In genomic region chrX:115029869-115030564, GRCh38 we compare ENCODE assay signal across 17 cellular contexts. TPM values are rescaled to one million over a fixed set of nuclear protein-coding genes. Genes with fewer than 3 reads are reported as not detected.
DNase-seq lines count a peak whose midpoint lies in the region; ATAC-seq, FAIRE-seq and TF ChIP-seq lines count a peak whose summit lies in the region.
"Had no signal": no experiment of that assay in that cellular context is flagged by ENCODE, and none has a peak within 500 bp of the region (broad histone marks: within the 10 kb centered on the region; RNA-seq: fewer than 3 reads in every experiment).

No MANE protein-coding gene starts in this region.

- H3K27ac ChIP-seq in ACC112 (ENCODE audit: low read depth, low read length), result peak overlapping the region; percentile 29; the same call in 1 of the 2 replicates
- H3K27ac ChIP-seq in osteoblast (ENCODE audit: low read depth, low read length), result no peak overlapping the region

- no peaks in the 10 kb centered on the region for H3K36me3 ChIP-seq in ACC112 (ENCODE audit: insufficient read depth, low read length)
- no peaks in the 10 kb centered on the region for H3K36me3 ChIP-seq in adipocyte (ENCODE audit: control insufficient read depth, insufficient read depth, low read length, severe bottlenecking)
- H3K36me3 ChIP-seq in osteoblast (ENCODE audit: insufficient read depth, low read length), result no peaks in the 10 kb centered on the region
- H3K36me3 ChIP-seq: adrenal gland, gastroesophageal sphincter had no signal

- H3K9me3 ChIP-seq in adipocyte (ENCODE audit: control insufficient read depth, low read length), result no peaks in the 10 kb centered on the region
- no peaks in the 10 kb centered on the region for H3K9me3 ChIP-seq in osteoblast (ENCODE audit: low read depth, low read length)
- H3K9me3 ChIP-seq: adrenal gland, gastroesophageal sphincter had no signal

- no peaks in the 10 kb centered on the region for H3K27me3 ChIP-seq in ACC112 (ENCODE audit: insufficient read depth, low read length)
- H3K27me3 ChIP-seq in adipocyte (replicated peaks; ENCODE audit: control insufficient read depth, insufficient read depth, low read length), result peaks cover 6% of the 10 kb centered on the region
- H3K27me3 ChIP-seq in osteoblast (ENCODE audit: insufficient read depth, low read length), result no peaks in the 10 kb centered on the region
- H3K27me3 ChIP-seq: gastroesophageal sphincter had no signal

- H3K79me2 ChIP-seq in ACC112 (ENCODE audit: control insufficient read depth, insufficient read depth, low read length, unreplicated experiment), result no peaks in the 10 kb centered on the region
- H3K79me2 ChIP-seq in osteoblast (ENCODE audit: insufficient read depth, low read length), result no peaks in the 10 kb centered on the region

- DNase-seq in adipocyte (ENCODE audit: low read depth) (peak; percentile 36), fibroblast of pulmonary artery (ENCODE audit: low read depth) (peak; percentile 41), osteoblast (ENCODE audit: insufficient read length, low spot score, missing footprints) (no peak), HTR-8/SVneo (ENCODE audit: insufficient read length, low spot score) (no peak), NOMO-1 treated with DMSO at 0.1 percent for 48 hours (lab: John Stamatoyannopoulos, UW; ENCODE audit: unreplicated experiment) (no peak), NCI-H2081 (lab: John Stamatoyannopoulos, UW) (no peak)
- DNase-seq: CD4-positive, alpha-beta memory T cell; mesenchymal stem cell; NCI-H146; NK-92 treated with Interleukin-12 subunit alpha and Interleukin-12 subunit beta, amount 100 ng/mL, for 24 hours; stimulated activated CD4-positive, alpha-beta T cell treated with anti-CD3 and anti-CD28 coated beads, Interleukin-15, amount 100 ng/mL, for 24 hours; stimulated activated naive B cell treated with anti-CD40 and anti-IgM and Interleukin-4, amounts not matched to agents 10 μg/mL and 1 μg/mL and 100 μg/mL, for 72 hours had no signal

- TF ChIP-seq CTCF in fibroblast of pulmonary artery (IDR thresholded peaks at IDR 0.05; ENCODE audit: low read length, missing control alignments), result no peak
- TF ChIP-seq CTCF in osteoblast (IDR thresholded peaks at IDR 0.05; ENCODE audit: extremely low read depth, low read depth, low read length), result no peak

- H3K4me3 ChIP-seq in ACC112 (ENCODE audit: low read depth, low read length) (no peak overlapping the region), adipocyte (ENCODE audit: low read length) (no peak overlapping the region), fibroblast of pulmonary artery (replicated peaks; ENCODE audit: low read depth, low read length) (no peak overlapping the region), osteoblast (ENCODE audit: insufficient read depth, low read length) (no peak overlapping the region)
- H3K4me3 ChIP-seq: adrenal gland, gastroesophageal sphincter had no signal

- no peak for FAIRE-seq in HTR-8/SVneo (lab: Jason Lieb, UNC)

- H3K4me1 ChIP-seq in ACC112 (ENCODE audit: control insufficient read depth, insufficient read depth, low read length, unreplicated experiment), result peaks cover 8% of the 10 kb centered on the region
- H3K4me1 ChIP-seq in adipocyte (ENCODE audit: control insufficient read depth, insufficient read depth, low read length), result no peaks in the 10 kb centered on the region
- peaks cover 5% of the 10 kb centered on the region for H3K4me1 ChIP-seq in osteoblast (ENCODE audit: insufficient read depth, low read length)
- H3K4me1 ChIP-seq: adrenal gland had no signal

- no peak for ATAC-seq in HG03025 (IDR thresholded peaks at IDR 0.05; ENCODE audit: low FRiP score, unreplicated experiment)
- ATAC-seq: gastroesophageal sphincter; stimulated activated naive B cell treated with anti-CD40 and anti-IgM and Interleukin-4, amounts not matched to agents 10 μg/mL and 1 μg/mL and 100 μg/mL, for 72 hours; WTC11 had no signal

- H3K9ac ChIP-seq in adipocyte (ENCODE audit: low read length), result peak overlapping the region; percentile 13

- H4K20me1 ChIP-seq in osteoblast (ENCODE audit: insufficient read depth, low read length), result no peaks in the 10 kb centered on the region

- H2AFZ ChIP-seq in ACC112 (ENCODE audit: low read length, unreplicated experiment) (peak overlapping the region; percentile 56), osteoblast (ENCODE audit: low read length) (peak overlapping the region; percentile 36)

- no peak overlapping the region for H3K4me2 ChIP-seq in osteoblast (ENCODE audit: insufficient read depth, low read length)

RNA-seq across cellular contexts. Expression of gene IL13RA2, which starts 12.6 kb away (rescaled TPM):
- total RNA-seq in osteoblast, result 0.88 and 1.1 TPM in 2 replicates
- total RNA-seq: CD4-positive, alpha-beta memory T cell; WTC11 had no signal

Comparison
In these comparisons a context has a peak if more than half of its experiments do, and no peak if none do; other contexts are left out.
1. DNase-seq: peak in adipocyte (single experiment) and fibroblast of pulmonary artery (single experiment); none in osteoblast (single experiment), HTR-8/SVneo (single experiment), NOMO-1 treated with DMSO at 0.1 percent for 48 hours (single experiment) and NCI-H2081 (0 of 2).